Comparison of ENCODE assay signal across 1 cellular context in the genomic region with DNA sequence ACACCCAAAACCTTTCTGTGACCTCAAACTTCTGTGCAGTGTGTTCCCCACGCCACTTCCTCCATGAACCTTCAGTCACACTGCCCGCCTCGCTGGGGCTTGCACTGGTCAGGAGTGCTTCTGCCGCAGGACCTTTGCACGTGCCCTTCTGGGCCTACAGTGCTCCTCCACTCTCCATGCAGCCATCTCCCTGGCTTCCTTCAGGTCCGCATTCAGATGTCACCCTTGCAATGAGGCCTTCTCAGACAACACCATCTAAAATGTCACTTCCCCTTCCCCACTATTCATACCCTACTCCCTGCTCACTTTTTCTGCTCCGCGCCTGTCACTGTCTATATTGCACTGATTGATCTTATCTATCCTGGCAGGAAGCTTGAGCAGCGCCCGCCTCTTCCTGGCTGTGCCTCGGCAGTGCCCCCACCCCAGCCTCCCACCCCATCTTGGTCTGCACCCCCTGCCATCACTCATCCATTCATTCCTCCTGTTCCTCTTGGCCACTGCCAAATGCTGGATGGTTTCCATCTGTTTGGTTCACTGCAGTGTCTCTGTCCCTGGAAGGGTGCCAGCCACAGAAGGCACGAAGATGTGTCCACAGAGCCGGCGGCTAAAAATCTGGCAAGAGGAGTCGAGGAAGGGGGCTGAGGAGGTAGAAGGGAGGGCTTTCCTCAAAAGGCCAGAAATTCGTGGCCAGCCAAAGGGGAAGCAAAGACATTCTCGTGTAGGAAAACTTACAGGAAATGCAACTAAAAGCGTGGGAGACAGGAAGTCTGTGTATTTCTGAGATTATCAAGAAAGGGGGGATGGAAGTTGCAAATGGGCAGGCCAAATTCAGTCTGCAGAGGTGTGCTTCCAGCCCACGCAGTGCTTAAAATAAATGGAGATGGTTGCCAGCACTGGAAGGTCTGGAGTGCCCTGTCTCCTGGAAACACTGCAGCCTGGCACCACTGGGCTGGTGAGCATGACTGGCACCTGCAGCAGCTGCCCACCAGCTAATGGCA.
TF ChIP-seq lines count a peak whose summit lies in the region.

No MANE protein-coding gene starts in this region.

TF ChIP-seq in K562, 482 proteins besides CTCF, POLR2A, EP300 and RAD21 (continued from another document and continues in another):
- TF ChIP-seq SIN3B (IDR thresholded peaks at IDR 0.05; ENCODE audit: low read depth) (no peak), NONO (IDR thresholded peaks at IDR 0.05; ENCODE audit: low read depth in 2 of 2, low read length in 1 of 2) (no peak), ADNP (tag; IDR thresholded peaks at IDR 0.05) (peak; percentile 62; the same call in 1 of the 2 replicates), NFRKB (IDR thresholded peaks at IDR 0.05; ENCODE audit: low read depth) (no peak), ZNF436 (CRISPR knock-in tag; IDR thresholded peaks at IDR 0.05) (no peak), KDM4B (IDR thresholded peaks at IDR 0.05; ENCODE audit: borderline replicate concordance in 2 of 2, low read depth in 1 of 2) (no peak), NCOA2 (IDR thresholded peaks at IDR 0.05; ENCODE audit: partially characterized antibody in 2 of 2) (no peak), ELF4 (CRISPR knock-in tag; IDR thresholded peaks at IDR 0.05) (no peak), HMG20B (CRISPR knock-in tag; IDR thresholded peaks at IDR 0.05) (no peak), ASH1L (IDR thresholded peaks at IDR 0.05; ENCODE audit: borderline replicate concordance, low read depth, partially characterized antibody) (no peak), CEBPB (tag; IDR thresholded peaks at IDR 0.05) (no peak), GABPA (tag; conservative IDR thresholded peaks at IDR 0.05; ENCODE audit: low read depth) (peak; percentile 64), MCM3 (IDR thresholded peaks at IDR 0.05) (no peak), TOE1 (IDR thresholded peaks at IDR 0.05; ENCODE audit: borderline replicate concordance) (no peak), TOE1 (CRISPR knock-in tag; IDR thresholded peaks at IDR 0.05; ENCODE audit: borderline replicate concordance, low read depth) (no peak), HDAC2 (IDR thresholded peaks at IDR 0.05) (peak; percentile 67; the same call in 1 of the 2 replicates), RBM14 (IDR thresholded peaks at IDR 0.05; ENCODE audit: borderline replicate concordance, insufficient read depth, low read depth, low read length) (no peak), ZNF140 (CRISPR knock-in tag; IDR thresholded peaks at IDR 0.05) (no peak), XRCC5 (IDR thresholded peaks at IDR 0.05; ENCODE audit: low read depth, low read length) (no peak), HMGN3 (IDR thresholded peaks at IDR 0.05; ENCODE audit: borderline replicate concordance, extremely low read depth, insufficient read length, low read depth, low read length) (no peak), SMARCA5 (IDR thresholded peaks at IDR 0.05) (peak; percentile 95), FOXK1 (CRISPR knock-in tag; IDR thresholded peaks at IDR 0.05; ENCODE audit: borderline replicate concordance) (no peak), SMARCB1 (IDR thresholded peaks at IDR 0.05; ENCODE audit: insufficient read length, low read depth) (no peak), HDGF (IDR thresholded peaks at IDR 0.05) (0 out of 2 replicates have a peak, but pooled peaks have one; percentile 72)
- TF ChIP-seq, protein P1, sequence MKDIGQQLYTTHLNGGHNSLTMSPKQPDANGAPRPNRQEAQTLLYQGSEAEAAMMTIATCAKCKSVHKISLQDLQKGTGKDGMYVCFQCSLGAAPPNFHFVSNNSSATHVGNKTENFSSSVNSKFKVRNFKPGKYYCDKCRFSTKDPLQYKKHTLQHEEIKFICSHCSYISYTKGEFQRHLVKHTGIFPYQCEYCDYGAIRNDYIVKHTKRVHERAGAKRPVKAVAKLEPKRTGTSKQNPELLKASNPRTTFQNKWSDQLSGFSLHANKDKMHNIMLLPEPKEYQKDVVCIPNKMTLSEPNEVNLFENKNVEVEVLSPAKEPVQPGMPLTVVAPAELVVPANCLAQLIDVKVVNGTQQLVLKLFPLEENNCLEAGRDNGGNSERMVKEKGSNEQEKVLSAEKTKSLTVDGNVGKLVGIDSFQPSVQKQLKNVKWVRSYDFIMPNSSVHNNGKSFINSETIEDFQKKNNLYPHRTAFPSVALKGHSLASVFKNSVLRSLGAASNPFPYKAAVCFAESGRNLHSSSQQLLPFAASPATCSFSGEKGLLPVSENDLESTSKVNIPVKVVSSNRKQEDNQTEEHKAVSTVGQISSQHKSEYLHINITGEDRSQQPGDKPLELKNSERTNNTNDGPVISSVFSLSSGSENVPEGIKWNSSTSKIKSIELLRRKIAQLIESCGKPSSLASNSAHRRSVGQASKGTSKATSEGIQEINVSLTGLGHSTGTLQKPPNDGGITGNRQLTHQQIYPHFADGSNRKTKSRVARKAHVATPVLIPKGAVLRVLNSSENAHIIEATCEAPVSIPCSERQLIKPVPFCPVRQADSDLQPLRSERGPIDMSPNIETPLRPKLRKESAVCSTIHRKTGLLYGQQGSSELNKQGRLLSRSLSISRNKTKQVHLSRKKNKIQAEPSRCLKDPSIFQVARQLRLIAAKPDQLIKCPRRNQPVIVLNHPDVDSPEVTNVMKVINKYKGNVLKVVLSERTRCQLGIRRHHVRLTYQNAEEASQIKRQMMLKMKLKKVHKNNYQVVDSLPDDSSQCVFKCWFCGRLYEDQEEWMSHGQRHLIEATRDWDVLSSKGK (CRISPR knock-in tag; IDR thresholded peaks at IDR 0.05): no peak
- TF ChIP-seq, protein P2, sequence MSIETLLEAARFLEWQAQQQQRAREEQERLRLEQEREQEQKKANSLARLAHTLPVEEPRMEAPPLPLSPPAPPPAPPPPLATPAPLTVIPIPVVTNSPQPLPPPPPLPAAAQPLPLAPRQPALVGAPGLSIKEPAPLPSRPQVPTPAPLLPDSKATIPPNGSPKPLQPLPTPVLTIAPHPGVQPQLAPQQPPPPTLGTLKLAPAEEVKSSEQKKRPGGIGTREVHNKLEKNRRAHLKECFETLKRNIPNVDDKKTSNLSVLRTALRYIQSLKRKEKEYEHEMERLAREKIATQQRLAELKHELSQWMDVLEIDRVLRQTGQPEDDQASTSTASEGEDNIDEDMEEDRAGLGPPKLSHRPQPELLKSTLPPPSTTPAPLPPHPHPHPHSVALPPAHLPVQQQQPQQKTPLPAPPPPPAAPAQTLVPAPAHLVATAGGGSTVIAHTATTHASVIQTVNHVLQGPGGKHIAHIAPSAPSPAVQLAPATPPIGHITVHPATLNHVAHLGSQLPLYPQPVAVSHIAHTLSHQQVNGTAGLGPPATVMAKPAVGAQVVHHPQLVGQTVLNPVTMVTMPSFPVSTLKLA (conservative IDR thresholded peaks at IDR 0.05): no peak
- TF ChIP-seq, protein P3, sequence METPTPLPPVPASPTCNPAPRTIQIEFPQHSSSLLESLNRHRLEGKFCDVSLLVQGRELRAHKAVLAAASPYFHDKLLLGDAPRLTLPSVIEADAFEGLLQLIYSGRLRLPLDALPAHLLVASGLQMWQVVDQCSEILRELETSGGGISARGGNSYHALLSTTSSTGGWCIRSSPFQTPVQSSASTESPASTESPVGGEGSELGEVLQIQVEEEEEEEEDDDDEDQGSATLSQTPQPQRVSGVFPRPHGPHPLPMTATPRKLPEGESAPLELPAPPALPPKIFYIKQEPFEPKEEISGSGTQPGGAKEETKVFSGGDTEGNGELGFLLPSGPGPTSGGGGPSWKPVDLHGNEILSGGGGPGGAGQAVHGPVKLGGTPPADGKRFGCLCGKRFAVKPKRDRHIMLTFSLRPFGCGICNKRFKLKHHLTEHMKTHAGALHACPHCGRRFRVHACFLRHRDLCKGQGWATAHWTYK (CRISPR knock-in tag; IDR thresholded peaks at IDR 0.05): 0 out of 2 replicates have a peak, but pooled peaks have one; percentile 26
- TF ChIP-seq, protein P4, sequence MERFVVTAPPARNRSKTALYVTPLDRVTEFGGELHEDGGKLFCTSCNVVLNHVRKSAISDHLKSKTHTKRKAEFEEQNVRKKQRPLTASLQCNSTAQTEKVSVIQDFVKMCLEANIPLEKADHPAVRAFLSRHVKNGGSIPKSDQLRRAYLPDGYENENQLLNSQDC (CRISPR knock-in tag; IDR thresholded peaks at IDR 0.05): no peak
- TF ChIP-seq, protein P5, sequence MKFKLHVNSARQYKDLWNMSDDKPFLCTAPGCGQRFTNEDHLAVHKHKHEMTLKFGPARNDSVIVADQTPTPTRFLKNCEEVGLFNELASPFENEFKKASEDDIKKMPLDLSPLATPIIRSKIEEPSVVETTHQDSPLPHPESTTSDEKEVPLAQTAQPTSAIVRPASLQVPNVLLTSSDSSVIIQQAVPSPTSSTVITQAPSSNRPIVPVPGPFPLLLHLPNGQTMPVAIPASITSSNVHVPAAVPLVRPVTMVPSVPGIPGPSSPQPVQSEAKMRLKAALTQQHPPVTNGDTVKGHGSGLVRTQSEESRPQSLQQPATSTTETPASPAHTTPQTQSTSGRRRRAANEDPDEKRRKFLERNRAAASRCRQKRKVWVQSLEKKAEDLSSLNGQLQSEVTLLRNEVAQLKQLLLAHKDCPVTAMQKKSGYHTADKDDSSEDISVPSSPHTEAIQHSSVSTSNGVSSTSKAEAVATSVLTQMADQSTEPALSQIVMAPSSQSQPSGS (CRISPR knock-in tag; IDR thresholded peaks at IDR 0.05): no peak
- TF ChIP-seq, protein P6, sequence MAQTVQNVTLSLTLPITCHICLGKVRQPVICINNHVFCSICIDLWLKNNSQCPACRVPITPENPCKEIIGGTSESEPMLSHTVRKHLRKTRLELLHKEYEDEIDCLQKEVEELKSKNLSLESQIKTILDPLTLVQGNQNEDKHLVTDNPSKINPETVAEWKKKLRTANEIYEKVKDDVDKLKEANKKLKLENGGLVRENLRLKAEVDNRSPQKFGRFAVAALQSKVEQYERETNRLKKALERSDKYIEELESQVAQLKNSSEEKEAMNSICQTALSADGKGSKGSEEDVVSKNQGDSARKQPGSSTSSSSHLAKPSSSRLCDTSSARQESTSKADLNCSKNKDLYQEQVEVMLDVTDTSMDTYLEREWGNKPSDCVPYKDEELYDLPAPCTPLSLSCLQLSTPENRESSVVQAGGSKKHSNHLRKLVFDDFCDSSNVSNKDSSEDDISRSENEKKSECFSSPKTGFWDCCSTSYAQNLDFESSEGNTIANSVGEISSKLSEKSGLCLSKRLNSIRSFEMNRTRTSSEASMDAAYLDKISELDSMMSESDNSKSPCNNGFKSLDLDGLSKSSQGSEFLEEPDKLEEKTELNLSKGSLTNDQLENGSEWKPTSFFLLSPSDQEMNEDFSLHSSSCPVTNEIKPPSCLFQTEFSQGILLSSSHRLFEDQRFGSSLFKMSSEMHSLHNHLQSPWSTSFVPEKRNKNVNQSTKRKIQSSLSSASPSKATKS (CRISPR knock-in tag; IDR thresholded peaks at IDR 0.05): no peak
- TF ChIP-seq, protein P7, sequence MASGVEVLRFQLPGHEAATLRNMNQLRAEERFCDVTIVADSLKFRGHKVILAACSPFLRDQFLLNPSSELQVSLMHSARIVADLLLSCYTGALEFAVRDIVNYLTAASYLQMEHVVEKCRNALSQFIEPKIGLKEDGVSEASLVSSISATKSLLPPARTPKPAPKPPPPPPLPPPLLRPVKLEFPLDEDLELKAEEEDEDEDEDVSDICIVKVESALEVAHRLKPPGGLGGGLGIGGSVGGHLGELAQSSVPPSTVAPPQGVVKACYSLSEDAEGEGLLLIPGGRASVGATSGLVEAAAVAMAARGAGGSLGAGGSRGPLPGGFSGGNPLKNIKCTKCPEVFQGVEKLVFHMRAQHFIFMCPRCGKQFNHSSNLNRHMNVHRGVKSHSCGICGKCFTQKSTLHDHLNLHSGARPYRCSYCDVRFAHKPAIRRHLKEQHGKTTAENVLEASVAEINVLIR (CRISPR knock-in tag; IDR thresholded peaks at IDR 0.05): no peak
- TF ChIP-seq, protein P8, sequence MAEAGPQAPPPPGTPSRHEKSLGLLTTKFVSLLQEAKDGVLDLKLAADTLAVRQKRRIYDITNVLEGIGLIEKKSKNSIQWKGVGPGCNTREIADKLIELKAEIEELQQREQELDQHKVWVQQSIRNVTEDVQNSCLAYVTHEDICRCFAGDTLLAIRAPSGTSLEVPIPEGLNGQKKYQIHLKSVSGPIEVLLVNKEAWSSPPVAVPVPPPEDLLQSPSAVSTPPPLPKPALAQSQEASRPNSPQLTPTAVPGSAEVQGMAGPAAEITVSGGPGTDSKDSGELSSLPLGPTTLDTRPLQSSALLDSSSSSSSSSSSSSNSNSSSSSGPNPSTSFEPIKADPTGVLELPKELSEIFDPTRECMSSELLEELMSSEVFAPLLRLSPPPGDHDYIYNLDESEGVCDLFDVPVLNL (CRISPR knock-in tag; IDR thresholded peaks at IDR 0.05; ENCODE audit: low read depth): no peak
- TF ChIP-seq, protein P9, sequence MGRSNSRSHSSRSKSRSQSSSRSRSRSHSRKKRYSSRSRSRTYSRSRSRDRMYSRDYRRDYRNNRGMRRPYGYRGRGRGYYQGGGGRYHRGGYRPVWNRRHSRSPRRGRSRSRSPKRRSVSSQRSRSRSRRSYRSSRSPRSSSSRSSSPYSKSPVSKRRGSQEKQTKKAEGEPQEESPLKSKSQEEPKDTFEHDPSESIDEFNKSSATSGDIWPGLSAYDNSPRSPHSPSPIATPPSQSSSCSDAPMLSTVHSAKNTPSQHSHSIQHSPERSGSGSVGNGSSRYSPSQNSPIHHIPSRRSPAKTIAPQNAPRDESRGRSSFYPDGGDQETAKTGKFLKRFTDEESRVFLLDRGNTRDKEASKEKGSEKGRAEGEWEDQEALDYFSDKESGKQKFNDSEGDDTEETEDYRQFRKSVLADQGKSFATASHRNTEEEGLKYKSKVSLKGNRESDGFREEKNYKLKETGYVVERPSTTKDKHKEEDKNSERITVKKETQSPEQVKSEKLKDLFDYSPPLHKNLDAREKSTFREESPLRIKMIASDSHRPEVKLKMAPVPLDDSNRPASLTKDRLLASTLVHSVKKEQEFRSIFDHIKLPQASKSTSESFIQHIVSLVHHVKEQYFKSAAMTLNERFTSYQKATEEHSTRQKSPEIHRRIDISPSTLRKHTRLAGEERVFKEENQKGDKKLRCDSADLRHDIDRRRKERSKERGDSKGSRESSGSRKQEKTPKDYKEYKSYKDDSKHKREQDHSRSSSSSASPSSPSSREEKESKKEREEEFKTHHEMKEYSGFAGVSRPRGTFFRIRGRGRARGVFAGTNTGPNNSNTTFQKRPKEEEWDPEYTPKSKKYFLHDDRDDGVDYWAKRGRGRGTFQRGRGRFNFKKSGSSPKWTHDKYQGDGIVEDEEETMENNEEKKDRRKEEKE (IDR thresholded peaks at IDR 0.05; ENCODE audit: borderline replicate concordance in 1 of 2, control insufficient read depth in 1 of 2, low read depth in 2 of 2, low read length in 1 of 2): no peak
- TF ChIP-seq, protein P10, sequence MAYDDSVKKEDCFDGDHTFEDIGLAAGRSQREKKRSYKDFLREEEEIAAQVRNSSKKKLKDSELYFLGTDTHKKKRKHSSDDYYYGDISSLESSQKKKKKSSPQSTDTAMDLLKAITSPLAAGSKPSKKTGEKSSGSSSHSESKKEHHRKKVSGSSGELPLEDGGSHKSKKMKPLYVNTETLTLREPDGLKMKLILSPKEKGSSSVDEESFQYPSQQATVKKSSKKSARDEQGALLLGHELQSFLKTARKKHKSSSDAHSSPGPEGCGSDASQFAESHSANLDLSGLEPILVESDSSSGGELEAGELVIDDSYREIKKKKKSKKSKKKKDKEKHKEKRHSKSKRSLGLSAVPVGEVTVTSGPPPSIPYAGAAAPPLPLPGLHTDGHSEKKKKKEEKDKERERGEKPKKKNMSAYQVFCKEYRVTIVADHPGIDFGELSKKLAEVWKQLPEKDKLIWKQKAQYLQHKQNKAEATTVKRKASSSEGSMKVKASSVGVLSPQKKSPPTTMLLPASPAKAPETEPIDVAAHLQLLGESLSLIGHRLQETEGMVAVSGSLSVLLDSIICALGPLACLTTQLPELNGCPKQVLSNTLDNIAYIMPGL (CRISPR knock-in tag; IDR thresholded peaks at IDR 0.05): no peak
